ENCODE assay signal across 18 cellular contexts in the genomic region with DNA sequence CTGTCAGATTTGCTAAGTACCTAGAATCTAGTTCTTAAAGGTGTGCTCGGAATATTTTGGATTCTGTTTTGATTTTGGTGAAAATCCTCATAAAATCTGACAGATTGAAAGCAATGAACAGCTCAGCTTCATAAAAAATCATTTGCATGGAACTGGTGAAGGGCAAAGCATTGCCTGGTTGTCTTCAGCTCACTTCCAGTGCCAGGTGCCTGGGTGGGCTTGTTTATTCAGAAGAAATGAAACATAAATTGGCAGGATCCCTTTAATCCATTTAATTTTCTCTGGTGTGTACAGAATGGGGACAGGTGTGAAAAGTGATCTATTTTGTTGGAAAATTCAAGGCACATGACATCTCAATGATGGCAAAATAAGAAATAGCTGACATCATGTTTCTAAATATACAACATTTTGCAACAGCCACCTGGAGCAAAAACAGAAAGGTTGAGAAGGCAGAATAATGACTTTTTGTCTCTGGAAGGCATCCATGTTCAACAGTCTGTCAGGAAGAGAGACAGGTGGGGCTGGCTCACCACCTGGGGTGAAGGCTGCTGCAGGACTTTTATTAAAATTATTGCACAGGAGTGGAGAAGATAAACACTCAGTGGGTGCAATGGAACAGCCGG. TPM values are rescaled to one million over a fixed set of nuclear protein-coding genes. Genes with fewer than 3 reads are reported as not detected.
DNase-seq lines count a peak whose midpoint lies in the region.
"Had no signal": no experiment of that assay in that cellular context is flagged by ENCODE, and none has a peak within 500 bp of the region (broad histone marks: within the 10 kb centered on the region; RNA-seq: fewer than 3 reads in every experiment).

No MANE protein-coding gene starts in this region.

- H3K27me3 ChIP-seq in SJCRH30, result no peaks in the 10 kb centered on the region
- H3K27me3 ChIP-seq: BLaER1 treated with 17β-estradiol and CSF1 and Interleukin-3, amounts not matched to agents 10 nM and 100 nM; esophagus muscularis mucosa; heart right ventricle; thyroid gland had no signal

- DNase-seq in NCI-H2107 treated with DMSO at 0.1 percent for 48 hours (lab: John Stamatoyannopoulos, UW; ENCODE audit: unreplicated experiment) (peak; percentile 78), NCI-H2107 (lab: John Stamatoyannopoulos, UW) (no peak), NCI-H2196 (lab: John Stamatoyannopoulos, UW; ENCODE audit: unreplicated experiment) (peak; percentile 30), SJCRH30 (peak; percentile 19 to 57), pons (ENCODE audit: low spot score) (peak; percentile 20), HUDEP-2 (lab: John Stamatoyannopoulos, UW; ENCODE audit: unreplicated experiment in 76 of 76) (no peak), HK-2 (ENCODE audit: unreplicated experiment) (no peak)
- no peak for DNase-seq in stimulated activated CD4-positive, alpha-beta T cell treated with anti-CD3 and anti-CD28 coated beads, Interleukin-4, amount 100 ng/mL, for 4 hours
- DNase-seq: activated naive CD4-positive, alpha-beta T cell treated with anti-CD3 and anti-CD28 coated beads, Interleukin-2, amount 50 U/mL, for 16 hours; EL; heart right ventricle; kidney glomerular epithelial cell; nucleus accumbens; stimulated activated CD4-positive, alpha-beta T cell treated with anti-CD3 and anti-CD28 coated beads, Interleukin-4, amount 100 ng/mL, for 1 hour; T-helper 1 cell; thyroid gland had no signal

- no peak overlapping the region; the same call in 1 of the 2 replicates for H3K27ac ChIP-seq in SJCRH30
- H3K27ac ChIP-seq: BLaER1 treated with 17β-estradiol and CSF1 and Interleukin-3, amounts not matched to agents 10 nM and 100 nM; esophagus muscularis mucosa; heart right ventricle; thyroid gland had no signal

- H3K4me3 ChIP-seq in SJCRH30, result no peak overlapping the region
- H3K4me3 ChIP-seq: BLaER1 treated with 17β-estradiol and CSF1 and Interleukin-3, amounts not matched to agents 10 nM and 100 nM; esophagus muscularis mucosa; heart right ventricle; thyroid gland had no signal

- H3K9me3 ChIP-seq in SJCRH30 (replicated peaks), result no peaks in the 10 kb centered on the region
- H3K9me3 ChIP-seq: esophagus muscularis mucosa, heart right ventricle, thyroid gland had no signal

- peaks cover 22% of the 10 kb centered on the region for H3K4me1 ChIP-seq in SJCRH30
- H3K4me1 ChIP-seq: esophagus muscularis mucosa, thyroid gland had no signal

- H3K36me3 ChIP-seq in SJCRH30, result no peaks in the 10 kb centered on the region
- H3K36me3 ChIP-seq: esophagus muscularis mucosa, heart right ventricle, thyroid gland had no signal

RNA-seq across cellular contexts. Expression of gene RFC3, which starts 52.2 kb away (rescaled TPM):
- total RNA-seq in SJCRH30 (2014; rRNA removed; shearing (Covaris generic)), result 106 and 127 TPM in 2 replicates

Comparison
In these comparisons a context has a peak if more than half of its experiments do, and no peak if none do; other contexts are left out.
1. DNase-seq: peak in NCI-H2107 treated with DMSO at 0.1 percent for 48 hours (single experiment), NCI-H2196 (single experiment), SJCRH30 (2 of 2) and pons (single experiment); none in NCI-H2107 (single experiment), stimulated activated CD4-positive, alpha-beta T cell treated with anti-CD3 and anti-CD28 coated beads, Interleukin-4, amount 100 ng/mL, for 4 hours (0 of 2), HUDEP-2 (0 of 76) and HK-2 (single experiment).